In genomic region chr16:86496262-86496928, GRCh38 we compare ENCODE assay signal across 20 cellular contexts. TPM values are rescaled to one million over a fixed set of nuclear protein-coding genes. Genes with fewer than 3 reads are reported as not detected.
A peak's percentile ranks its signal among the peaks of the same experiment; 100 is the strongest.
DNase-seq lines count a peak whose midpoint lies in the region; ATAC-seq, FAIRE-seq and TF ChIP-seq lines count a peak whose summit lies in the region.
"Had no signal": no experiment of that assay in that cellular context is flagged by ENCODE, and none has a peak within 500 bp of the region (broad histone marks: within the 10 kb centered on the region; RNA-seq: fewer than 3 reads in every experiment).

No MANE protein-coding gene starts in this region.

- no peak overlapping the region for H3K4me3 ChIP-seq in endothelial cell of umbilical vein (replicated peaks in 1 of 3; ENCODE audit: insufficient read depth in 1 of 3, low read depth in 1 of 3, low read length in 3 of 3)
- H3K4me3 ChIP-seq in mucosa of rectum (ENCODE audit: low read length in 2 of 2) = peak overlapping the region; percentile 13 to 34
- H3K4me3 ChIP-seq in stomach = peak overlapping the region; percentile 22 to 48 (median 38)

- TF ChIP-seq POLR2A in endothelial cell of umbilical vein (IDR thresholded peaks at IDR 0.05; ENCODE audit: low read depth, low read length) (no peak), stomach (IDR thresholded peaks at IDR 0.05) (no peak)

- H3K9me3 ChIP-seq in endothelial cell of umbilical vein (replicated peaks; ENCODE audit: control insufficient read depth, insufficient read depth, low read length) (no peaks in the 10 kb centered on the region), mucosa of rectum (ENCODE audit: control insufficient read depth in 2 of 2, low read length in 2 of 2) (no peaks in the 10 kb centered on the region), stomach (no peaks in the 10 kb centered on the region)
- H3K9me3 ChIP-seq: MG63 had no signal

- H3K27ac Mint-ChIP-seq in activated CD8-positive, alpha-beta T cell treated with anti-CD3 and anti-CD28 coated beads, Interleukin-2, amount 10 ng/mL, durations not matched to agents 7 days and 5 days = peak overlapping the region; percentile 67
- H3K27ac Mint-ChIP-seq in activated CD8-positive, alpha-beta T cell treated with anti-CD3 and anti-CD28 coated beads for 36 hours = no peak overlapping the region

- dilution Hi-C loops in endothelial cell of umbilical vein (cut with MboI; ENCODE audit: extremely low pct_ligation_motif_present, low sequenced_read_pairs) = no loop called here

- FAIRE-seq in endothelial cell of umbilical vein (lab: Jason Lieb, UNC) = no peak
- FAIRE-seq: A204.1, urothelium cell line had no signal

- no peak overlapping the region for H2AFZ ChIP-seq in endothelial cell of umbilical vein (ENCODE audit: low read depth, low read length)

- TF ChIP-seq EP300 in stomach (IDR thresholded peaks at IDR 0.05) = no peak

- no peak overlapping the region for H3K9ac ChIP-seq in endothelial cell of umbilical vein (replicated peaks; ENCODE audit: extremely low read depth, insufficient read depth, low read length)
- peak overlapping the region in 1 of 2 donors; percentile 60 for H3K9ac ChIP-seq in mucosa of rectum (ENCODE audit: low read depth in 1 of 2, low read length in 2 of 2)

- H3K9me1 ChIP-seq in endothelial cell of umbilical vein (replicated peaks; ENCODE audit: control insufficient read depth, extremely low read depth, insufficient read depth, low read length) = no peaks in the 10 kb centered on the region

- POLR2A ChIA-PET in activated CD8-positive, alpha-beta T cell treated with anti-CD3 and anti-CD28 coated beads, Interleukin-2, amount 10 ng/mL, durations not matched to agents 7 days and 5 days (lab: Charles Lee) = no interaction called here
- POLR2A ChIA-PET in activated CD8-positive, alpha-beta T cell treated with anti-CD3 and anti-CD28 coated beads for 36 hours (lab: Charles Lee) = interaction anchor here (0.6 kb wide), 1 partner anchor 77 kb away, joined by 3 read pairs; no protein-coding TSS in a partner anchor
- POLR2A ChIA-PET in endothelial cell of umbilical vein (lab: Charles Lee) = no interaction called here

- TF ChIP-seq CTCF in activated CD8-positive, alpha-beta T cell treated with anti-CD3 and anti-CD28 coated beads for 36 hours (IDR thresholded peaks at IDR 0.05) = no peak
- TF ChIP-seq CTCF in endothelial cell of umbilical vein (IDR thresholded peaks at IDR 0.05; ENCODE audit: extremely low read depth in 1 of 2, insufficient read depth in 1 of 2, low read depth in 1 of 2, low read length in 2 of 2) = no peak
- no peak for TF ChIP-seq CTCF in stomach (IDR thresholded peaks at IDR 0.05)

- no peaks in the 10 kb centered on the region for H3K4me1 Mint-ChIP-seq in activated CD8-positive, alpha-beta T cell treated with anti-CD3 and anti-CD28 coated beads, Interleukin-2, amount 10 ng/mL, durations not matched to agents 7 days and 5 days (ENCODE audit: low read depth)
- peaks cover 3% of the 10 kb centered on the region for H3K4me1 Mint-ChIP-seq in activated CD8-positive, alpha-beta T cell treated with anti-CD3 and anti-CD28 coated beads for 36 hours (ENCODE audit: low read depth)

- H3K4me1 ChIP-seq in endothelial cell of umbilical vein (ENCODE audit: control insufficient read depth, extremely low read depth, insufficient read depth, low read length) = no peaks in the 10 kb centered on the region
- peaks cover 3% of the 10 kb centered on the region in 2 donors for H3K4me1 ChIP-seq in mucosa of rectum (ENCODE audit: control insufficient read depth in 2 of 2, insufficient read depth in 2 of 2, low read length in 2 of 2)
- H3K4me1 ChIP-seq in stomach = peaks cover 0 to 47% (median 17%) of the 10 kb centered on the region in 4 donors

- no peaks in the 10 kb centered on the region for H3K36me3 Mint-ChIP-seq in activated CD8-positive, alpha-beta T cell treated with anti-CD3 and anti-CD28 coated beads, Interleukin-2, amount 10 ng/mL, durations not matched to agents 7 days and 5 days (ENCODE audit: low read depth)
- no peaks in the 10 kb centered on the region for H3K36me3 Mint-ChIP-seq in activated CD8-positive, alpha-beta T cell treated with anti-CD3 and anti-CD28 coated beads for 36 hours (ENCODE audit: low read depth)

- no TSS peak for BruUV-seq in endothelial cell of umbilical vein (replicated peaks; lab: Mats Ljungman, UMichigan)

- CTCF ChIA-PET in activated CD8-positive, alpha-beta T cell treated with anti-CD3 and anti-CD28 coated beads, Interleukin-2, amount 10 ng/mL, durations not matched to agents 7 days and 5 days (lab: Charles Lee) = no interaction called here
- CTCF ChIA-PET in activated CD8-positive, alpha-beta T cell treated with anti-CD3 and anti-CD28 coated beads for 36 hours (lab: Charles Lee) = no interaction called here
- CTCF ChIA-PET in endothelial cell of umbilical vein (lab: Charles Lee) = no interaction called here

- peaks cover 72% of the 10 kb centered on the region for H3K27me3 Mint-ChIP-seq in activated CD8-positive, alpha-beta T cell treated with anti-CD3 and anti-CD28 coated beads, Interleukin-2, amount 10 ng/mL, durations not matched to agents 7 days and 5 days (ENCODE audit: low read depth)
- H3K27me3 Mint-ChIP-seq in activated CD8-positive, alpha-beta T cell treated with anti-CD3 and anti-CD28 coated beads for 36 hours = peaks cover 76% of the 10 kb centered on the region

- ATAC-seq in activated CD8-positive, alpha-beta T cell treated with anti-CD3 and anti-CD28 coated beads, Interleukin-2, amount 10 ng/mL, durations not matched to agents 7 days and 5 days = no peak
- ATAC-seq in activated CD8-positive, alpha-beta T cell treated with anti-CD3 and anti-CD28 coated beads for 36 hours = no peak
- ATAC-seq in HG02870 (IDR thresholded peaks at IDR 0.05; ENCODE audit: unreplicated experiment) = no peak

- no peaks in the 10 kb centered on the region for H3K79me2 ChIP-seq in endothelial cell of umbilical vein (ENCODE audit: control insufficient read depth, insufficient read depth, low read length)

- intact Hi-C loops in activated CD8-positive, alpha-beta T cell treated with anti-CD3 and anti-CD28 coated beads for 36 hours (cut with micrococcal nuclease) = no loop called here
- intact Hi-C loops in endothelial cell of umbilical vein (cut with micrococcal nuclease) (no loop called here), stomach (cut with DNase I; ENCODE audit: low total_unique reads) (no loop called here)

- H3K27ac ChIP-seq in endothelial cell of umbilical vein (ENCODE audit: insufficient read depth, low read depth, low read length) (no peak overlapping the region), mucosa of rectum (ENCODE audit: low read depth in 2 of 2, low read length in 2 of 2) (peak overlapping the region; percentile 71 to 75), stomach (peak overlapping the region; percentile 79 to 99 (median 91))

- no peak overlapping the region for H3K4me3 Mint-ChIP-seq in activated CD8-positive, alpha-beta T cell treated with anti-CD3 and anti-CD28 coated beads, Interleukin-2, amount 10 ng/mL, durations not matched to agents 7 days and 5 days
- no peak overlapping the region for H3K4me3 Mint-ChIP-seq in activated CD8-positive, alpha-beta T cell treated with anti-CD3 and anti-CD28 coated beads for 36 hours
- H3K4me3 Mint-ChIP-seq: T-helper 2 cell treated with Interferon-gamma antibody and Interleukin-4, amounts not matched to agents 5 μg/mL and 100 μg/mL, for 36 hours had no signal

- H3K9me3 Mint-ChIP-seq in activated CD8-positive, alpha-beta T cell treated with anti-CD3 and anti-CD28 coated beads, Interleukin-2, amount 10 ng/mL, durations not matched to agents 7 days and 5 days (ENCODE audit: insufficient read depth) = no peaks in the 10 kb centered on the region
- no peaks in the 10 kb centered on the region for H3K9me3 Mint-ChIP-seq in activated CD8-positive, alpha-beta T cell treated with anti-CD3 and anti-CD28 coated beads for 36 hours
- H3K9me3 Mint-ChIP-seq: T-helper 2 cell treated with Interferon-gamma antibody and Interleukin-4, amounts not matched to agents 5 μg/mL and 100 μg/mL, for 36 hours had no signal

- H3K4me2 ChIP-seq in endothelial cell of umbilical vein (ENCODE audit: insufficient read depth, low read length) = no peak overlapping the region

- no peak for DNase-seq in activated CD8-positive, alpha-beta T cell treated with anti-CD3 and anti-CD28 coated beads, Interleukin-2, amount 10 ng/mL, durations not matched to agents 7 days and 5 days
- no peak for DNase-seq in activated CD8-positive, alpha-beta T cell treated with anti-CD3 and anti-CD28 coated beads for 36 hours
- DNase-seq in endothelial cell of umbilical vein (ENCODE audit: low read depth, low spot score) (no peak), stomach (no peak), NCI-H1105 treated with DMSO at 0.1 percent for 48 hours (lab: John Stamatoyannopoulos, UW) (no peak), NCI-H1105 (lab: John Stamatoyannopoulos, UW) (no peak)
- DNase-seq: activated CD4-positive, CD25-positive, alpha-beta regulatory T cell treated with anti-CD3 and anti-CD28 coated beads, Interleukin-2, amount 50 U/mL, for 72 hours; caudate nucleus; DMS53; effector CD8-positive, alpha-beta T cell; foreskin fibroblast; HCEC 1CT; MG63; NCI-H1930; SHP77 had no signal

- no peaks in the 10 kb centered on the region for H4K20me1 ChIP-seq in endothelial cell of umbilical vein (replicated peaks; ENCODE audit: control insufficient read depth, extremely low read depth, insufficient read depth, low read length)

- H3K27me3 ChIP-seq in endothelial cell of umbilical vein (ENCODE audit: control insufficient read depth in 2 of 2, insufficient read depth in 2 of 2, low read length in 2 of 2) = peaks cover 89 to 96% of the 10 kb centered on the region in 2 experiments
- peaks cover 29 to 42% of the 10 kb centered on the region in 2 donors for H3K27me3 ChIP-seq in mucosa of rectum (ENCODE audit: control insufficient read depth in 2 of 2, insufficient read depth in 2 of 2, low read length in 2 of 2)
- H3K27me3 ChIP-seq in stomach = peaks cover 10 to 90% (median 77%) of the 10 kb centered on the region in 3 donors

- H3K36me3 ChIP-seq in endothelial cell of umbilical vein (ENCODE audit: control insufficient read depth in 2 of 2, extremely low read depth in 1 of 2, insufficient read depth in 2 of 2, low read length in 2 of 2) (no peaks in the 10 kb centered on the region), mucosa of rectum (ENCODE audit: control insufficient read depth in 2 of 2, insufficient read depth in 2 of 2, low read length in 2 of 2) (no peaks in the 10 kb centered on the region), stomach (no peaks in the 10 kb centered on the region)

- WGBS in stomach, 5 donors = 10 to 17% (median 11%) methylated on average over 33 to 34 of the region's 34 CpGs

RNA-seq across cellular contexts. Expression of gene FOXF1, which starts 13.9 kb away (rescaled TPM):
- total RNA-seq in activated CD8-positive, alpha-beta T cell treated with anti-CD3 and anti-CD28 coated beads, Interleukin-2, amount 10 ng/mL, durations not matched to agents 7 days and 5 days = not detected
- not detected for total RNA-seq in activated CD8-positive, alpha-beta T cell treated with anti-CD3 and anti-CD28 coated beads for 36 hours
- total RNA-seq in endothelial cell of umbilical vein (1.1 and 2.2 TPM in 2 replicates), stomach (10 to 100 TPM; 18.4 to 37.9 (median 26.9) TPM)
- polyA plus RNA-seq in endothelial cell of umbilical vein (1.0 and 1.4 TPM in 2 replicates), stomach (10 to 100 TPM; 15.7 to 18.2 (median 17.7) TPM)
- polyA plus RNA-seq in endothelial cell of umbilical vein (2011; cell fraction: cytosol; rRNA removed) = 0.97 and 1.2 TPM in 2 replicates
- 1.6 and 2.3 TPM in 2 replicates for polyA plus RNA-seq in endothelial cell of umbilical vein (2011; cell fraction: nucleus; rRNA removed)
- polyA plus RNA-seq in endothelial cell of umbilical vein (2012) = 0.34 and 0.79 TPM in 2 replicates
- 0.49 and 0.81 TPM in 2 replicates for polyA minus RNA-seq in endothelial cell of umbilical vein
- polyA minus RNA-seq in endothelial cell of umbilical vein (2011; cell fraction: cytosol; rRNA and poly(A)+ RNA removed) = 3.5 TPM
- polyA minus RNA-seq in endothelial cell of umbilical vein (2011; cell fraction: nucleus; rRNA and poly(A)+ RNA removed) = 1.0 and 1.5 TPM in 2 replicates

RNA-seq across cellular contexts. Expression of gene MTHFSD, which starts 58.6 kb away (rescaled TPM):
- total RNA-seq in activated CD8-positive, alpha-beta T cell treated with anti-CD3 and anti-CD28 coated beads, Interleukin-2, amount 10 ng/mL, durations not matched to agents 7 days and 5 days = 10 to 100 TPM; 22.8 to 25.9 TPM
- 10 to 100 TPM; 19.3 to 22.3 TPM for total RNA-seq in activated CD8-positive, alpha-beta T cell treated with anti-CD3 and anti-CD28 coated beads for 36 hours
- total RNA-seq in endothelial cell of umbilical vein = 21.1 and 23.2 TPM in 2 replicates
- polyA plus RNA-seq in endothelial cell of umbilical vein = 16.7 and 17.8 TPM in 2 replicates
- polyA plus RNA-seq in endothelial cell of umbilical vein (2011; cell fraction: cytosol; rRNA removed) = 6.9 and 9.6 TPM in 2 replicates
- 67.5 and 76.2 TPM in 2 replicates for polyA plus RNA-seq in endothelial cell of umbilical vein (2011; cell fraction: nucleus; rRNA removed)
- polyA plus RNA-seq in endothelial cell of umbilical vein (2012) = 17.6 and 21.9 TPM in 2 replicates
- 20.2 and 21.4 TPM in 2 replicates for polyA minus RNA-seq in endothelial cell of umbilical vein
- 7.2 TPM for polyA minus RNA-seq in endothelial cell of umbilical vein (2011; cell fraction: cytosol; rRNA and poly(A)+ RNA removed)
- 27.4 and 36.6 TPM in 2 replicates for polyA minus RNA-seq in endothelial cell of umbilical vein (2011; cell fraction: nucleus; rRNA and poly(A)+ RNA removed)
- total RNA-seq in stomach = 10 to 100 TPM in 2 of 5 donors, 1 to 10 TPM in 3; 3.5 to 23.1 (median 8.0) TPM
- 10 to 100 TPM in 1 of 3 donors, 1 to 10 TPM in 2; 4.8 to 13.0 (median 7.0) TPM for polyA plus RNA-seq in stomach

Comparison
In these comparisons a context has a peak if more than half of its experiments do, and no peak if none do; other contexts are left out.
1. H3K4me3 ChIP-seq: peak in mucosa of rectum (2 of 2) and stomach (4 of 4); none in endothelial cell of umbilical vein (0 of 3).